18 cellular contexts compared by ENCODE assay signal in genomic region chr14:87102979-87103378, GRCh38.
DNase-seq lines count a peak whose midpoint lies in the region; TF ChIP-seq lines count a peak whose summit lies in the region.
"Had no signal": no experiment of that assay in that cellular context is flagged by ENCODE, and none has a peak within 500 bp of the region (broad histone marks: within the 10 kb centered on the region; RNA-seq: fewer than 3 reads in every experiment).

No MANE protein-coding gene starts in this region.

- H3K4me1 Mint-ChIP-seq in MCF 10A (ENCODE audit: insufficient read depth, unreplicated experiment), result peaks cover 21% of the 10 kb centered on the region
- H3K4me1 Mint-ChIP-seq in endodermal cell, result peaks cover 32% of the 10 kb centered on the region

- no peaks in the 10 kb centered on the region for H3K27me3 Mint-ChIP-seq in MCF 10A (ENCODE audit: insufficient read depth, unreplicated experiment)
- H3K27me3 Mint-ChIP-seq in endodermal cell (ENCODE audit: insufficient read depth), result peaks cover 2% of the 10 kb centered on the region

- no peak for TF ChIP-seq POLR2A in breast epithelium (IDR thresholded peaks at IDR 0.05)

- POLR2A ChIA-PET in MCF 10A (lab: Yijun Ruan, JAX), result no interaction called here

- H3K36me3 ChIP-seq in breast epithelium, result no peaks in the 10 kb centered on the region
- no peaks in the 10 kb centered on the region for H3K36me3 ChIP-seq in endodermal cell (ENCODE audit: control insufficient read depth, insufficient read depth, low read length)
- H3K36me3 ChIP-seq: HAP-1 had no signal

- intact Hi-C loops in MCF 10A (cut with micrococcal nuclease) (no loop called here), breast epithelium (cut with DNase I; ENCODE audit: low total_unique reads) (no loop called here)

- H3K27ac ChIP-seq in breast epithelium (no peak overlapping the region), endodermal cell (ENCODE audit: low read depth, low read length) (no peak overlapping the region)

- DNase-seq in MCF 10A (ENCODE audit: unreplicated experiment) (peak; percentile 3), breast epithelium (ENCODE audit: low spot score in 2 of 2) (no peak), endodermal cell (no peak), fibroblast of villous mesenchyme (ENCODE audit: low read depth) (peak; percentile 5), DMS114 treated with DMSO at 0.1 percent for 48 hours (lab: John Stamatoyannopoulos, UW; ENCODE audit: unreplicated experiment) (no peak), NAMALWA (ENCODE audit: low spot score) (no peak), G401 (ENCODE audit: low spot score) (no peak)
- no peak for DNase-seq in effector CD8-positive, alpha-beta T cell (lab: John Stamatoyannopoulos, UW)
- DNase-seq: COR-L47, NCI-H1048, NCI-H1436 treated with DMSO at 0.1 percent for 48 hours, NCI-H2029 treated with DMSO at 0.1 percent for 48 hours, NCI-H2171 treated with DMSO at 0.1 percent for 48 hours, NCI-H446 treated with DMSO at 0.1 percent for 48 hours, NCI-H748 treated with DMSO at 0.1 percent for 48 hours, RPMI8226, SIG-M5 had no signal

- H3K27ac Mint-ChIP-seq in MCF 10A (ENCODE audit: low read depth, unreplicated experiment), result peak overlapping the region; percentile 11
- H3K27ac Mint-ChIP-seq in endodermal cell, result peak overlapping the region; percentile 10

- no peaks in the 10 kb centered on the region for H3K9me3 ChIP-seq in breast epithelium
- no peaks in the 10 kb centered on the region for H3K9me3 ChIP-seq in endodermal cell (ENCODE audit: control insufficient read depth, low read length)
- H3K9me3 ChIP-seq: HAP-1 had no signal

- H3K9me3 Mint-ChIP-seq in MCF 10A (ENCODE audit: unreplicated experiment) (no peaks in the 10 kb centered on the region), endodermal cell (no peaks in the 10 kb centered on the region)

- in situ Hi-C loops in G401 (cut with HindIII; ENCODE audit: low sequenced_read_pairs), result no loop called here

- no peaks in the 10 kb centered on the region for H3K27me3 ChIP-seq in breast epithelium
- H3K27me3 ChIP-seq in endodermal cell (ENCODE audit: control insufficient read depth, insufficient read depth, low read length, poor library complexity, severe bottlenecking), result no peaks in the 10 kb centered on the region

- H3K4me3 ChIP-seq in breast epithelium (no peak overlapping the region), endodermal cell (ENCODE audit: low read length) (no peak overlapping the region), fibroblast of villous mesenchyme (ENCODE audit: low read depth, low read length) (no peak overlapping the region)
- H3K4me3 ChIP-seq: HAP-1 had no signal

- H3K36me3 Mint-ChIP-seq in MCF 10A (ENCODE audit: insufficient read depth, unreplicated experiment), result no peaks in the 10 kb centered on the region
- H3K36me3 Mint-ChIP-seq in endodermal cell (ENCODE audit: low read depth), result no peaks in the 10 kb centered on the region

- H3K4me3 Mint-ChIP-seq in MCF 10A (ENCODE audit: unreplicated experiment) (no peak overlapping the region), endodermal cell (no peak overlapping the region)

- H3K9ac ChIP-seq in endodermal cell (ENCODE audit: extremely low read depth, low read length, poor library complexity, severe bottlenecking), result no peak overlapping the region

- CTCF ChIA-PET in MCF 10A (lab: Yijun Ruan, JAX), result interaction anchor here (0.6 kb wide), 1 partner anchor 681 kb away, joined by 5 read pairs; no protein-coding TSS in a partner anchor

- no TSS peak for BruUV-seq in MCF 10A (replicated peaks; lab: Mats Ljungman, UMichigan)

- TF ChIP-seq CTCF in MCF 10A (IDR thresholded peaks at IDR 0.05; ENCODE audit: unreplicated experiment), result no peak
- no peak for TF ChIP-seq CTCF in breast epithelium (IDR thresholded peaks at IDR 0.05)
- no peak for TF ChIP-seq CTCF in endodermal cell (conservative IDR thresholded peaks at IDR 0.05)
- TF ChIP-seq CTCF in fibroblast of villous mesenchyme (IDR thresholded peaks at IDR 0.05; ENCODE audit: insufficient read depth, low read depth, low read length), result no peak

- H3K4me1 ChIP-seq in breast epithelium (no peaks in the 10 kb centered on the region), endodermal cell (ENCODE audit: control insufficient read depth, insufficient read depth, low read length) (no peaks in the 10 kb centered on the region)
- H3K4me1 ChIP-seq: HAP-1 had no signal

- 77 to 100% methylated on average over 2 of the region's 2 CpGs for WGBS in endodermal cell (ENCODE audit: insufficient coverage in 1 of 2, insufficient read length in 1 of 2), 2 experiments

Comparison
In these comparisons a context has a peak if more than half of its experiments do, and no peak if none do; other contexts are left out.
1. DNase-seq: peak in MCF 10A (single experiment) and fibroblast of villous mesenchyme (single experiment); none in breast epithelium (0 of 2), endodermal cell (single experiment), effector CD8-positive, alpha-beta T cell (single experiment), DMS114 treated with DMSO at 0.1 percent for 48 hours (single experiment), NAMALWA (single experiment) and G401 (single experiment).